30 cellular contexts compared by ENCODE assay signal in genomic region chr18:8989855-8990254, GRCh38.
DNase-seq lines count a peak whose midpoint lies in the region; ATAC-seq, FAIRE-seq and TF ChIP-seq lines count a peak whose summit lies in the region.
"Had no signal": no experiment of that assay in that cellular context is flagged by ENCODE, and none has a peak within 500 bp of the region (broad histone marks: within the 10 kb centered on the region; RNA-seq: fewer than 3 reads in every experiment).

No MANE protein-coding gene starts in this region.

- TF ChIP-seq CTCF in mammary epithelial cell (conservative IDR thresholded peaks at IDR 0.05 in 1 of 2, IDR thresholded peaks at IDR 0.05 in 1 of 2; ENCODE audit: extremely low read depth in 1 of 2, insufficient read depth in 1 of 2, low read depth in 1 of 2, low read length in 2 of 2) (no peak), MCF 10A (IDR thresholded peaks at IDR 0.05; ENCODE audit: unreplicated experiment) (no peak), K562 (IDR thresholded peaks at IDR 0.05 in 2 of 3, conservative IDR thresholded peaks at IDR 0.05 in 1 of 3; ENCODE audit: insufficient read depth in 2 of 3, low read depth in 1 of 3, low read length in 3 of 3) (no peak), gastroesophageal sphincter (IDR thresholded peaks at IDR 0.05) (no peak), natural killer cell (IDR thresholded peaks at IDR 0.05) (no peak)

- H3K36me3 ChIP-seq in mammary epithelial cell (ENCODE audit: insufficient read depth, low read length), result no peaks in the 10 kb centered on the region
- H3K36me3 ChIP-seq in K562 (ENCODE audit: control insufficient read depth, insufficient read depth, low read length), result no peaks in the 10 kb centered on the region
- no peaks in the 10 kb centered on the region for H3K36me3 ChIP-seq in gastroesophageal sphincter
- H3K36me3 ChIP-seq: left ventricle myocardium inferior, Peyer's patch had no signal

- peaks cover 4% of the 10 kb centered on the region for H3K9me1 ChIP-seq in K562 (ENCODE audit: control insufficient read depth, insufficient read depth, low read length)

- 87% methylated on average over 10 of the region's 10 CpGs for WGBS in mammary epithelial cell (ENCODE audit: low coverage, missing lambda C conversion rate)
- WGBS in K562 (ENCODE audit: insufficient coverage, low coverage, missing lambda C conversion rate), result 74% methylated on average over 10 of the region's 10 CpGs
- 70 to 84% methylated on average over 4 to 6 of the region's 10 CpGs for WGBS in gastroesophageal sphincter (ENCODE audit: low coverage in 1 of 2), 2 donors

- in situ Hi-C loops in mammary epithelial cell (cut with MboI; ENCODE audit: low sequenced_read_pairs in 2 of 2), result loop anchor here (10.0 kb wide), 2 partner anchors 285 to 335 kb away; partner anchors contain the start of gene MTCL1 (in 1 of the 2)
- in situ Hi-C loops in K562 (cut with MboI), result loop anchor here (5.0 kb wide), 1 partner anchor 123 kb away; no protein-coding TSS in a partner anchor

- ATAC-seq in K562 (no peak), gastroesophageal sphincter (no peak), natural killer cell (no peak), HG03135 (IDR thresholded peaks at IDR 0.05; ENCODE audit: unreplicated experiment) (no peak)
- ATAC-seq: activated naive CD8-positive, alpha-beta T cell treated with anti-CD3 and anti-CD28 coated beads, Interleukin-2, amount 50 U/mL, for 24 hours; natural killer cell treated with Interleukin-12 subunit alpha and Interleukin-12 subunit beta and Interleukin-15 and Interleukin-18, amount 100 ng/mL, for 72 hours had no signal

- no peak overlapping the region for H3K4me3 ChIP-seq in mammary epithelial cell (replicated peaks in 1 of 3; ENCODE audit: insufficient read depth in 1 of 3, low read depth in 2 of 3, low read length in 3 of 3)
- no peak overlapping the region for H3K4me3 ChIP-seq in K562
- no peak overlapping the region for H3K4me3 ChIP-seq in gastroesophageal sphincter
- H3K4me3 ChIP-seq: dorsolateral prefrontal cortex, left ventricle myocardium inferior, Peyer's patch had no signal

- no peak overlapping the region for H3K27ac Mint-ChIP-seq in MCF 10A (ENCODE audit: low read depth, unreplicated experiment)
- no peak overlapping the region for H3K27ac Mint-ChIP-seq in natural killer cell
- H3K27ac Mint-ChIP-seq: activated CD4-positive, alpha-beta T cell treated with anti-CD3 and anti-CD28 coated beads, Interleukin-2, amount 10 ng/mL, durations not matched to agents 24 days and 14 days; activated naive CD8-positive, alpha-beta T cell treated with anti-CD3 and anti-CD28 coated beads, Interleukin-2, amount 50 U/mL, for 24 hours; activated T-cell treated with anti-CD3 and anti-CD28 coated beads, Interleukin-2, amount 50 U/mL, for 24 hours; CD4-positive, alpha-beta T cell; mesothelial cell of epicardium; natural killer cell treated with Interleukin-12 subunit alpha and Interleukin-12 subunit beta and Interleukin-15 and Interleukin-18, amount 100 ng/mL, for 72 hours had no signal

- no peak for TF ChIP-seq RAD21 in K562 (CRISPR knock-in tag; conservative IDR thresholded peaks at IDR 0.05 in 1 of 2, IDR thresholded peaks at IDR 0.05 in 1 of 2)

- H3K27me3 ChIP-seq in mammary epithelial cell (ENCODE audit: insufficient read depth, low read length), result no peaks in the 10 kb centered on the region
- H3K27me3 ChIP-seq in K562 (ENCODE audit: control insufficient read depth in 2 of 2, insufficient read depth in 2 of 2, low read length in 2 of 2), result no peaks in the 10 kb centered on the region
- H3K27me3 ChIP-seq in gastroesophageal sphincter, result no peaks in the 10 kb centered on the region
- H3K27me3 ChIP-seq: dorsolateral prefrontal cortex, Peyer's patch had no signal

- H3K9me3 Mint-ChIP-seq in MCF 10A (ENCODE audit: unreplicated experiment) (no peaks in the 10 kb centered on the region), natural killer cell (no peaks in the 10 kb centered on the region)
- H3K9me3 Mint-ChIP-seq: activated CD4-positive, alpha-beta T cell treated with anti-CD3 and anti-CD28 coated beads, Interleukin-2, amount 10 ng/mL, durations not matched to agents 24 days and 14 days; activated naive CD8-positive, alpha-beta T cell treated with anti-CD3 and anti-CD28 coated beads, Interleukin-2, amount 50 U/mL, for 24 hours; activated T-cell treated with anti-CD3 and anti-CD28 coated beads, Interleukin-2, amount 50 U/mL, for 24 hours; CD4-positive, alpha-beta T cell; mesothelial cell of epicardium; natural killer cell treated with Interleukin-12 subunit alpha and Interleukin-12 subunit beta and Interleukin-15 and Interleukin-18, amount 100 ng/mL, for 72 hours had no signal

- dilution Hi-C loops in mammary epithelial cell (cut with HindIII; ENCODE audit: low sequenced_read_pairs), result loop anchor here (25.0 kb wide), 1 partner anchor 303 kb away; no protein-coding TSS in a partner anchor

- H3K79me2 ChIP-seq in mammary epithelial cell (ENCODE audit: insufficient read depth, low read length), result no peaks in the 10 kb centered on the region
- no peaks in the 10 kb centered on the region for H3K79me2 ChIP-seq in K562 (ENCODE audit: control insufficient read depth, insufficient read depth, low read length)

- H3K27me3 Mint-ChIP-seq in MCF 10A (ENCODE audit: insufficient read depth, unreplicated experiment) (no peaks in the 10 kb centered on the region), natural killer cell (ENCODE audit: low read depth in 2 of 2) (peaks cover 15 to 36% of the 10 kb centered on the region in 2 donors)

- TF ChIP-seq EP300 in K562 (IDR thresholded peaks at IDR 0.05; ENCODE audit: low read length), result no peak
- no peak for TF ChIP-seq EP300 in gastroesophageal sphincter (IDR thresholded peaks at IDR 0.05)

- no peak for FAIRE-seq in K562 (lab: Jason Lieb, UNC)
- FAIRE-seq: islet of Langerhans had no signal

- H4K20me1 ChIP-seq in mammary epithelial cell (ENCODE audit: insufficient read depth, low read length) (no peaks in the 10 kb centered on the region), K562 (replicated peaks; ENCODE audit: control insufficient read depth, insufficient read depth, low read length) (no peaks in the 10 kb centered on the region)

- H3K4me1 ChIP-seq in mammary epithelial cell (ENCODE audit: insufficient read depth, low read length) (peaks cover 27% of the 10 kb centered on the region), K562 (replicated peaks in 1 of 2; ENCODE audit: control insufficient read depth in 2 of 2, insufficient read depth in 2 of 2, low read length in 2 of 2) (peaks cover 14 to 35% of the 10 kb centered on the region in 2 experiments; a peak in 4 of 5 replicates), gastroesophageal sphincter (no peaks in the 10 kb centered on the region)
- H3K4me1 ChIP-seq: left ventricle myocardium inferior, Peyer's patch had no signal

- H3K4me2 ChIP-seq in mammary epithelial cell (ENCODE audit: insufficient read depth, low read depth, low read length) (no peak overlapping the region), K562 (ENCODE audit: insufficient read depth, low read length) (no peak overlapping the region)

- H3K27ac ChIP-seq in mammary epithelial cell (ENCODE audit: insufficient read depth, low read depth, low read length) (no peak overlapping the region), K562 (ENCODE audit: extremely low read depth, low read depth, low read length) (no peak overlapping the region), gastroesophageal sphincter (no peak overlapping the region)
- H3K27ac ChIP-seq: left ventricle myocardium inferior, Peyer's patch had no signal

- BruUV-seq in mammary epithelial cell (replicated peaks; lab: Mats Ljungman, UMichigan) (no TSS peak), MCF 10A (replicated peaks; lab: Mats Ljungman, UMichigan) (no TSS peak), K562 (replicated peaks; lab: Mats Ljungman, UMichigan) (no TSS peak)

- CTCF ChIA-PET in mammary epithelial cell (lab: Charles Lee; ENCODE audit: low non-redundant PET), result no interaction called here
- CTCF ChIA-PET in MCF 10A (lab: Yijun Ruan, JAX), result interaction anchor here (0.6 to 5.3 kb wide), 9 partner anchors 110 to 423 kb away, joined by 3 to 94 read pairs (median 3); no protein-coding TSS in a partner anchor
- CTCF ChIA-PET in K562 (lab: Yijun Ruan, JAX; ENCODE audit: low intra/inter-chr PET ratio), result interaction anchor here (0.6 kb wide), 3 partner anchors 118 to 293 kb away, joined by 3 read pairs; no protein-coding TSS in a partner anchor

- TF ChIP-seq POLR2A in K562 (conservative IDR thresholded peaks at IDR 0.05) (no peak), gastroesophageal sphincter (IDR thresholded peaks at IDR 0.05) (no peak)

- H3K4me1 Mint-ChIP-seq in MCF 10A (ENCODE audit: insufficient read depth, unreplicated experiment), result peaks cover 23% of the 10 kb centered on the region
- no peaks in the 10 kb centered on the region for H3K4me1 Mint-ChIP-seq in natural killer cell
- H3K4me1 Mint-ChIP-seq: activated CD4-positive, alpha-beta T cell treated with anti-CD3 and anti-CD28 coated beads, Interleukin-2, amount 10 ng/mL, durations not matched to agents 24 days and 14 days; activated naive CD8-positive, alpha-beta T cell treated with anti-CD3 and anti-CD28 coated beads, Interleukin-2, amount 50 U/mL, for 24 hours had no signal

- peak; percentile 22 for DNase-seq in mammary epithelial cell
- DNase-seq in MCF 10A (ENCODE audit: unreplicated experiment), result no peak
- DNase-seq in K562 (ENCODE audit: extremely low read depth in 1 of 4, low spot score in 3 of 4), result peak in 1 of 4 experiments; percentile 49
- DNase-seq in myocyte (ENCODE audit: low read depth), result peak; percentile 44
- no peak for DNase-seq in NOMO-1 treated with dmso at 0.1 percent for 144 hours (lab: John Stamatoyannopoulos, UW; ENCODE audit: unreplicated experiment)
- DNase-seq in natural killer cell, result no peak
- DNase-seq: 8988T; activated CD4-positive, alpha-beta T cell treated with anti-CD3 and anti-CD28 coated beads, Interleukin-2, amount 10 ng/mL, durations not matched to agents 24 days and 14 days; activated naive CD8-positive, alpha-beta T cell treated with anti-CD3 and anti-CD28 coated beads, Interleukin-2, amount 50 U/mL, for 24 hours; activated T-cell treated with anti-CD3 and anti-CD28 coated beads, Interleukin-2, amount 50 U/mL, for 24 hours; CD4-positive, alpha-beta T cell; central memory CD4-positive, alpha-beta T cell; H7; NCI-H1048; NCI-H1694 treated with DMSO at 0.1 percent for 48 hours; NCI-H2171; NCI-H510A treated with DMSO at 0.1 percent for 48 hours; NK-92 treated with Interleukin-12 subunit alpha and Interleukin-12 subunit beta, amount 100 ng/mL, for 24 hours; Peyer's patch; stimulated activated CD4-positive, alpha-beta T cell treated with anti-CD3 and anti-CD28 coated beads, Interleukin-12 subunit alpha, Interleukin-12 subunit beta, amount 100 ng/mL, for 4 hours; stimulated activated CD4-positive, alpha-beta T cell treated with anti-CD3 and anti-CD28 coated beads, Interleukin-4, amount 100 ng/mL, for 1 hour; SW 1271; T-helper 9 cell had no signal

- no peak overlapping the region for H2AFZ ChIP-seq in mammary epithelial cell (ENCODE audit: low read depth, low read length)
- peak overlapping the region; percentile 6; the same call in 1 of the 2 replicates for H2AFZ ChIP-seq in K562 (ENCODE audit: low read depth, low read length)

- POLR2A ChIA-PET in MCF 10A (lab: Yijun Ruan, JAX) (interaction anchor here (1.0 kb wide), 1 partner anchor 64 kb away, joined by 3 read pairs; no protein-coding TSS in a partner anchor), K562 (lab: Yijun Ruan, JAX) (interaction anchor here (0.6 to 0.8 kb wide), 2 partner anchors 10 to 160 kb away, joined by 3 read pairs; no protein-coding TSS in a partner anchor)

- H3K4me3 Mint-ChIP-seq in MCF 10A (ENCODE audit: unreplicated experiment) (no peak overlapping the region), natural killer cell (no peak overlapping the region)
- H3K4me3 Mint-ChIP-seq: activated CD4-positive, alpha-beta T cell treated with anti-CD3 and anti-CD28 coated beads, Interleukin-2, amount 10 ng/mL, durations not matched to agents 24 days and 14 days; activated naive CD8-positive, alpha-beta T cell treated with anti-CD3 and anti-CD28 coated beads, Interleukin-2, amount 50 U/mL, for 24 hours; activated T-cell treated with anti-CD3 and anti-CD28 coated beads, Interleukin-2, amount 50 U/mL, for 24 hours; CD4-positive, alpha-beta T cell; mesothelial cell of epicardium; natural killer cell treated with Interleukin-12 subunit alpha and Interleukin-12 subunit beta and Interleukin-15 and Interleukin-18, amount 100 ng/mL, for 72 hours had no signal

- H3K36me3 Mint-ChIP-seq in MCF 10A (ENCODE audit: insufficient read depth, unreplicated experiment) (no peaks in the 10 kb centered on the region), natural killer cell (no peaks in the 10 kb centered on the region)
- H3K36me3 Mint-ChIP-seq: mesothelial cell of epicardium; natural killer cell treated with Interleukin-12 subunit alpha and Interleukin-12 subunit beta and Interleukin-15 and Interleukin-18, amount 100 ng/mL, for 72 hours had no signal

- no peaks in the 10 kb centered on the region for H3K9me3 ChIP-seq in mammary epithelial cell (replicated peaks; ENCODE audit: insufficient read depth, low read length)
- no peaks in the 10 kb centered on the region for H3K9me3 ChIP-seq in K562 (replicated peaks; ENCODE audit: control insufficient read depth, insufficient read depth, low read depth, low read length)
- H3K9me3 ChIP-seq in gastroesophageal sphincter, result no peaks in the 10 kb centered on the region
- H3K9me3 ChIP-seq: left ventricle myocardium inferior, Peyer's patch had no signal

- H3K9ac ChIP-seq in mammary epithelial cell (ENCODE audit: insufficient read depth, low read length) (no peak overlapping the region), K562 (ENCODE audit: insufficient read depth in 1 of 2, low read depth in 2 of 2, low read length in 2 of 2) (peak overlapping the region in 1 of 2 experiments; percentile 60; a peak in 1 of 4 replicates)

- intact Hi-C loops in mammary epithelial cell (cut with micrococcal nuclease) (loop anchor here (2.0 to 10.0 kb wide), 3 partner anchors 155 to 1765 kb away; no protein-coding TSS in a partner anchor), MCF 10A (cut with micrococcal nuclease) (loop anchor here (2.0 to 5.0 kb wide), 2 partner anchors 159 to 513 kb away; no protein-coding TSS in a partner anchor), K562 (cut with micrococcal nuclease) (loop anchor here (2.0 to 5.0 kb wide), 3 partner anchors 65 to 293 kb away; no protein-coding TSS in a partner anchor), natural killer cell (cut with micrococcal nuclease) (loop anchor here (2.0 kb wide), 2 partner anchors 293 to 335 kb away; no protein-coding TSS in a partner anchor)

Comparison
In these comparisons a context has a peak if more than half of its experiments do, and no peak if none do; other contexts are left out.
1. DNase-seq: peak in mammary epithelial cell (single experiment) and myocyte (single experiment); none in MCF 10A (single experiment), NOMO-1 treated with dmso at 0.1 percent for 144 hours (single experiment) and natural killer cell (single experiment).